ENCODE assay signal across 13 cellular contexts in the genomic region with DNA sequence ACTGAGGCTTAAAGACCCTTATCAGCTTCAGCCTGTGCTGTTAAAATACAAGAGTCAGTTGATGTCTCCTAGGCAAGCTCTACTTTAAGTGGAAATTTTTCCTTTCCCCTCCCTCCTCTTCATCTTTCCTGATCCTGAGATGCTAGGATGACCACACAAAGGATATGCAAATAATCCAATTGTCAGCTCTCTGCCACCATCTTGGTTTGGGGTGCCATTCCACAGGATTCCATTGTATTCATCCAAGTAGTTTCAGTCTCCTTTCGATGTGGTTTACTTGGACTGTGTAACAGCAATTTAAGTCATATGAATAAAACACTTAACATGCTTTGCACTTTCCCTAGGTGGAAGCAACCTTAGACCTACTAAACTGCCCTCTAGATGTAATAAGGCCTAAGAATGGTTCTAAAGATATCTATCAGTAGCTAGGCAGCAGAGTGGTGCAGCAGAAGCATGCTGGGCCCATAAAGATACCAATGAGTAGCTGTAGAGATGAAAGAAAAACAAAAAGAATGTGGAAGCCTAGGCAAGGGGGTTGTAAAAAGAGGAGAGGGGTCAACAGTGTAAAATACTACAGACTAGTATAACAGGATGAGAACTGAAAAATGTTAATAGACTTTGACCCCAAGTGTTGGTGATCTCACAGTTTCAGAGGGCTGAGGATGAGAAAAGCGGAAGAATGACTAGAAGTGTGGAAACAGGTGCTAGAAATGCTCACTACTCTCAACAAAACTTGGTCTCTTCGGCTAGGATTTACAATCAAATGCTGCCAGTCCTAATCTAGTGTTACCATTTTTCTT. TPM values are rescaled to one million over a fixed set of nuclear protein-coding genes. Genes with fewer than 3 reads are reported as not detected.
DNase-seq lines count a peak whose midpoint lies in the region; ATAC-seq, FAIRE-seq and TF ChIP-seq lines count a peak whose summit lies in the region.
"Had no signal": no experiment of that assay in that cellular context is flagged by ENCODE, and none has a peak within 500 bp of the region (broad histone marks: within the 10 kb centered on the region; RNA-seq: fewer than 3 reads in every experiment).

No MANE protein-coding gene starts in this region.

- ATAC-seq in HepG2 (no peak), right lobe of liver (no peak), HG02759 (IDR thresholded peaks at IDR 0.05; ENCODE audit: unreplicated experiment) (peak; percentile 36)
- ATAC-seq: PC-3 had no signal

- TF ChIP-seq POLR2A in HepG2 (IDR thresholded peaks at IDR 0.05; ENCODE audit: insufficient read depth in 1 of 2, low read depth in 2 of 2, low read length in 2 of 2), result no peak
- TF ChIP-seq POLR2A in right lobe of liver (IDR thresholded peaks at IDR 0.05), result no peak

- H3K4me3 Mint-ChIP-seq in progenitor cell of endocrine pancreas (ENCODE audit: low read depth) (no peak overlapping the region), neural progenitor cell (no peak overlapping the region)

- DNase-seq in HepG2 (ENCODE audit: low spot score), result no peak
- DNase-seq in right lobe of liver, result no peak
- DNase-seq in progenitor cell of endocrine pancreas (ENCODE audit: low spot score, unreplicated experiment), result no peak
- DNase-seq in activated CD4-positive, alpha-beta T cell treated with anti-CD3 and anti-CD28 coated beads for 1 hour, result no peak
- no peak for DNase-seq in T1000 (lab: John Stamatoyannopoulos, UW)
- no peak for DNase-seq in neural progenitor cell (ENCODE audit: low spot score)
- DNase-seq: activated T-cell treated with anti-CD3 and anti-CD28 coated beads, Interleukin-2, amount 50 U/mL, for 48 hours; PC-3; stimulated activated CD4-positive, alpha-beta T cell treated with anti-CD3 and anti-CD28 coated beads, Interleukin-2, amount 100 ng/mL, for 24 hours had no signal

- H3F3A ChIP-seq in neural progenitor cell (ENCODE audit: low read depth), result peaks cover 18% of the 10 kb centered on the region

- H3K4me1 ChIP-seq in HepG2 (ENCODE audit: insufficient read depth, low read length), result peaks cover 29% of the 10 kb centered on the region
- H3K4me1 ChIP-seq in right lobe of liver, result peaks cover 0 to 5% (median 0%) of the 10 kb centered on the region in 4 donors
- H3K4me1 ChIP-seq in KMS-11 (ENCODE audit: low read depth, poor library complexity, severe bottlenecking), result peaks cover 16% of the 10 kb centered on the region
- H3K4me1 ChIP-seq in neural progenitor cell, result peaks cover 7% of the 10 kb centered on the region

- WGBS in HepG2 (ENCODE audit: low lambda C conversion rate), result 47% methylated on average over 3 of the region's 3 CpGs
- 92% methylated on average over 3 of the region's 3 CpGs for WGBS in right lobe of liver (ENCODE audit: insufficient coverage, low coverage, low lambda C conversion rate, missing lambda C conversion rate)

- TF ChIP-seq EP300 in HepG2 (IDR thresholded peaks at IDR 0.05; ENCODE audit: low read depth in 2 of 2, low read length in 2 of 2) (no peak), HepG2 (CRISPR knock-in tag; IDR thresholded peaks at IDR 0.05; ENCODE audit: borderline replicate concordance) (no peak)

- peaks cover 2% of the 10 kb centered on the region for H3K79me2 ChIP-seq in HepG2 (ENCODE audit: insufficient read depth, low read length)
- no peaks in the 10 kb centered on the region for H3K79me2 ChIP-seq in KMS-11 (ENCODE audit: insufficient read depth, low read depth)
- H3K79me2 ChIP-seq in neural progenitor cell (ENCODE audit: low read depth), result no peaks in the 10 kb centered on the region

- peaks cover 9% of the 10 kb centered on the region for H3K27me3 Mint-ChIP-seq in progenitor cell of endocrine pancreas
- H3K27me3 Mint-ChIP-seq in neural progenitor cell (ENCODE audit: insufficient read depth, low read depth), result peaks cover 2% of the 10 kb centered on the region

- no peaks in the 10 kb centered on the region for H3K9me3 ChIP-seq in HepG2 (ENCODE audit: low read length)
- H3K9me3 ChIP-seq in right lobe of liver, result no peaks in the 10 kb centered on the region
- no peaks in the 10 kb centered on the region for H3K9me3 ChIP-seq in neural progenitor cell (ENCODE audit: low read depth)

- H3K9ac ChIP-seq in HepG2 (ENCODE audit: insufficient read depth, low read depth, low read length) (no peak overlapping the region), KMS-11 (no peak overlapping the region), neural progenitor cell (no peak overlapping the region)

- no peaks in the 10 kb centered on the region for H4K20me1 ChIP-seq in HepG2 (ENCODE audit: insufficient read depth, low read length)
- H4K20me1 ChIP-seq in KMS-11 (ENCODE audit: insufficient read depth), result no peaks in the 10 kb centered on the region
- no peaks in the 10 kb centered on the region for H4K20me1 ChIP-seq in neural progenitor cell (ENCODE audit: low read depth)

- no peaks in the 10 kb centered on the region for H3K36me3 ChIP-seq in HepG2 (replicated peaks in 1 of 2; ENCODE audit: control insufficient read depth in 1 of 2, insufficient read depth in 2 of 2, low read length in 2 of 2)
- H3K36me3 ChIP-seq in right lobe of liver, result no peaks in the 10 kb centered on the region
- no peaks in the 10 kb centered on the region for H3K36me3 ChIP-seq in KMS-11 (ENCODE audit: insufficient read depth)
- no peaks in the 10 kb centered on the region for H3K36me3 ChIP-seq in neural progenitor cell
- H3K36me3 ChIP-seq: cardiac muscle cell had no signal

- CTCF ChIA-PET in HepG2 (lab: Yijun Ruan, JAX; ENCODE audit: low intra/inter-chr PET ratio, low total read pairs), result no interaction called here

- H3K9me3 Mint-ChIP-seq in progenitor cell of endocrine pancreas (ENCODE audit: low read depth) (no peaks in the 10 kb centered on the region), neural progenitor cell (no peaks in the 10 kb centered on the region)

- FAIRE-seq in HepG2 (lab: Jason Lieb, UNC), result no peak
- FAIRE-seq: TTC549 had no signal

- intact Hi-C loops in HepG2 (cut with micrococcal nuclease; ENCODE audit: unreplicated experiment), result no loop called here
- intact Hi-C loops in right lobe of liver (cut with DNase I), result no loop called here

- no peak for TF ChIP-seq RAD21 in HepG2 (CRISPR knock-in tag; IDR thresholded peaks at IDR 0.05)

- no peak overlapping the region for H3K4me2 ChIP-seq in HepG2 (ENCODE audit: low read depth, low read length)
- H3K4me2 ChIP-seq in KMS-11, result peak overlapping the region; percentile 3; the same call in 1 of the 2 replicates
- no peak overlapping the region for H3K4me2 ChIP-seq in neural progenitor cell

- H3K4me3 ChIP-seq in HepG2 (replicated peaks in 1 of 3; ENCODE audit: insufficient read depth in 1 of 3, low read depth in 2 of 3, low read length in 3 of 3), result no peak overlapping the region
- H3K4me3 ChIP-seq in right lobe of liver, result no peak overlapping the region
- no peak overlapping the region for H3K4me3 ChIP-seq in KMS-11 (IDR thresholded peaks at IDR 0.05; ENCODE audit: insufficient read depth, low read depth, low read length)
- H3K4me3 ChIP-seq in neural progenitor cell, result no peak overlapping the region
- H3K4me3 ChIP-seq: cardiac muscle cell had no signal

- H3K27me3 ChIP-seq in HepG2 (ENCODE audit: control insufficient read depth in 1 of 2, insufficient read depth in 2 of 2, low read length in 2 of 2), result no peaks in the 10 kb centered on the region
- H3K27me3 ChIP-seq in right lobe of liver, result no peaks in the 10 kb centered on the region
- H3K27me3 ChIP-seq in KMS-11 (ENCODE audit: insufficient read depth, low read depth), result no peaks in the 10 kb centered on the region
- peaks cover 15% of the 10 kb centered on the region for H3K27me3 ChIP-seq in neural progenitor cell
- H3K27me3 ChIP-seq: cardiac muscle cell had no signal

- H3K4me1 Mint-ChIP-seq in progenitor cell of endocrine pancreas (ENCODE audit: low read depth) (peaks cover 18% of the 10 kb centered on the region), neural progenitor cell (peaks cover 13% of the 10 kb centered on the region)

- H2AFZ ChIP-seq in HepG2 (ENCODE audit: low read length) (no peak overlapping the region), KMS-11 (ENCODE audit: low read depth) (no peak overlapping the region), neural progenitor cell (replicated peaks) (no peak overlapping the region)

- POLR2A ChIA-PET in HepG2 (lab: Yijun Ruan, JAX), result interaction anchor here (1.7 kb wide), 1 partner anchor 31 kb away, joined by 5 read pairs; a partner anchor contains a TSS

- BruUV-seq in HepG2 (replicated peaks; lab: Mats Ljungman, UMichigan), result no TSS peak

- in situ Hi-C loops in HepG2 (cut with HindIII; ENCODE audit: extremely low pct_ligation_motif_present, low pct_unique_long_range_greater_than_20kb), result no loop called here

- H3K27ac ChIP-seq in HepG2 (ENCODE audit: extremely low read length, insufficient read depth, low read length) (no peak overlapping the region), right lobe of liver (no peak overlapping the region), KMS-11 (no peak overlapping the region), neural progenitor cell (no peak overlapping the region)
- H3K27ac ChIP-seq: cardiac muscle cell had no signal

- no peak for TF ChIP-seq CTCF in HepG2 (CRISPR knock-in tag; IDR thresholded peaks at IDR 0.05)
- no peak for TF ChIP-seq CTCF in right lobe of liver (IDR thresholded peaks at IDR 0.05)
- no peak for TF ChIP-seq CTCF in KMS-11 (conservative IDR thresholded peaks at IDR 0.05; ENCODE audit: low read depth, low read length)
- no peak for TF ChIP-seq CTCF in progenitor cell of endocrine pancreas (IDR thresholded peaks at IDR 0.05; ENCODE audit: unreplicated experiment)
- TF ChIP-seq CTCF in neural progenitor cell (IDR thresholded peaks at IDR 0.05), result no peak

- H3K27ac Mint-ChIP-seq in progenitor cell of endocrine pancreas (no peak overlapping the region), neural progenitor cell (no peak overlapping the region)

- H3K36me3 Mint-ChIP-seq in progenitor cell of endocrine pancreas (ENCODE audit: insufficient read depth) (no peaks in the 10 kb centered on the region), neural progenitor cell (no peaks in the 10 kb centered on the region)

RNA-seq across cellular contexts. Expression of a gene that starts 2.4 kb away (rescaled TPM):
- total RNA-seq in HepG2 (2016; rRNA removed; fragmentation: Illumina TruSeq; extraction: Trizol) (2.7 and 4.0 TPM in 2 replicates), right lobe of liver (1 to 10 TPM; 1.7 to 8.2 (median 3.8) TPM), progenitor cell of endocrine pancreas (12.0 and 12.4 TPM in 2 replicates), neural progenitor cell (ENCODE audit: low replicate concordance) (2.2 and 4.8 TPM in 2 replicates)
- total RNA-seq in HepG2 (2016; cell fraction: cytosol; rRNA removed; fragmentation: Illumina TruSeq; extraction: Trizol; ENCODE audit: low read depth), result 1.5 and 1.7 TPM in 2 replicates
- total RNA-seq in HepG2 (2016; cell fraction: insoluble cytoplasmic fraction; rRNA removed; fragmentation: Illumina TruSeq; extraction: Trizol), result 4.4 and 4.8 TPM in 2 replicates
- 1.8 and 2.5 TPM in 2 replicates for total RNA-seq in HepG2 (2016; cell fraction: membrane; rRNA removed; fragmentation: Illumina TruSeq; extraction: Trizol)
- 13.6 and 14.1 TPM in 2 replicates for total RNA-seq in HepG2 (2016; cell fraction: nucleus; rRNA removed; fragmentation: Illumina TruSeq; extraction: Trizol)
- 2.2 and 2.4 TPM in 2 replicates for polyA plus RNA-seq in HepG2 (2011; rRNA removed)
- polyA plus RNA-seq in HepG2 (2011; cell fraction: cytosol; rRNA removed), result 0.28 and 0.42 TPM in 2 replicates
- polyA plus RNA-seq in HepG2 (2011; cell fraction: nucleus; rRNA removed), result 5.1 and 7.1 TPM in 2 replicates
- 1.8 and 3.6 TPM in 2 replicates for polyA plus RNA-seq in HepG2 (2012)
- 0.17 and 0.71 TPM in 2 replicates for polyA plus RNA-seq in HepG2 (2016; cell fraction: cytosol; fragmentation: Illumina TruSeq; extraction: Trizol; ENCODE audit: low read depth)
- 3.3 and 3.6 TPM in 2 replicates for polyA plus RNA-seq in HepG2 (2016; cell fraction: insoluble cytoplasmic fraction; fragmentation: Illumina TruSeq; extraction: Trizol; ENCODE audit: low read depth)
- polyA plus RNA-seq in HepG2 (2016; cell fraction: membrane; fragmentation: Illumina TruSeq; extraction: Trizol; ENCODE audit: low read depth), result 0.65 and 1.7 TPM in 2 replicates
- polyA plus RNA-seq in HepG2 (2016; cell fraction: nucleus; fragmentation: Illumina TruSeq; extraction: Trizol; ENCODE audit: insufficient read depth, low read depth), result 10.5 and 13.0 TPM in 2 replicates
- polyA minus RNA-seq in HepG2 (2011; rRNA and poly(A)+ RNA removed; ENCODE audit: low replicate concordance), result 0.61 and 3.5 TPM in 2 replicates
- 0.97 and 0.99 TPM in 2 replicates for polyA minus RNA-seq in HepG2 (2011; cell fraction: cytosol; rRNA and poly(A)+ RNA removed)
- 25.0 and 26.5 TPM in 2 replicates for polyA minus RNA-seq in HepG2 (2011; cell fraction: nucleus; rRNA and poly(A)+ RNA removed)

RNA-seq across cellular contexts. Expression of a gene that starts 31.0 kb away (rescaled TPM):
- 3.5 and 4.3 TPM in 2 replicates for total RNA-seq in HepG2 (2016; rRNA removed; fragmentation: Illumina TruSeq; extraction: Trizol)
- total RNA-seq in HepG2 (2016; cell fraction: cytosol; rRNA removed; fragmentation: Illumina TruSeq; extraction: Trizol; ENCODE audit: low read depth), result 0.61 and 0.62 TPM in 2 replicates
- 2.5 and 4.6 TPM in 2 replicates for total RNA-seq in HepG2 (2016; cell fraction: insoluble cytoplasmic fraction; rRNA removed; fragmentation: Illumina TruSeq; extraction: Trizol)
- total RNA-seq in HepG2 (2016; cell fraction: membrane; rRNA removed; fragmentation: Illumina TruSeq; extraction: Trizol), result 1.3 and 1.4 TPM in 2 replicates
- total RNA-seq in HepG2 (2016; cell fraction: nucleus; rRNA removed; fragmentation: Illumina TruSeq; extraction: Trizol), result 7.7 and 8.2 TPM in 2 replicates
- 4.4 and 4.5 TPM in 2 replicates for polyA plus RNA-seq in HepG2 (2011; rRNA removed)
- polyA plus RNA-seq in HepG2 (2011; cell fraction: cytosol; rRNA removed), result 1.2 and 2.6 TPM in 2 replicates
- polyA plus RNA-seq in HepG2 (2011; cell fraction: nucleus; rRNA removed), result 3.6 and 6.6 TPM in 2 replicates
- polyA plus RNA-seq in HepG2 (2012), result 3.1 and 8.3 TPM in 2 replicates
- polyA plus RNA-seq in HepG2 (2016; cell fraction: cytosol; fragmentation: Illumina TruSeq; extraction: Trizol; ENCODE audit: low read depth), result 0.43 and 0.48 TPM in 2 replicates
- 1.3 and 1.6 TPM in 2 replicates for polyA plus RNA-seq in HepG2 (2016; cell fraction: insoluble cytoplasmic fraction; fragmentation: Illumina TruSeq; extraction: Trizol; ENCODE audit: low read depth)
- polyA plus RNA-seq in HepG2 (2016; cell fraction: membrane; fragmentation: Illumina TruSeq; extraction: Trizol; ENCODE audit: low read depth), result 0.32 and 0.36 TPM in 2 replicates
- 6.7 TPM in 2 replicates for polyA plus RNA-seq in HepG2 (2016; cell fraction: nucleus; fragmentation: Illumina TruSeq; extraction: Trizol; ENCODE audit: insufficient read depth, low read depth)
- 3.0 TPM in 1 of 2 replicates, not detected in the other for polyA minus RNA-seq in HepG2 (2011; rRNA and poly(A)+ RNA removed; ENCODE audit: low replicate concordance)
- polyA minus RNA-seq in HepG2 (2011; cell fraction: cytosol; rRNA and poly(A)+ RNA removed), result 4.0 and 6.4 TPM in 2 replicates
- polyA minus RNA-seq in HepG2 (2011; cell fraction: nucleus; rRNA and poly(A)+ RNA removed), result 13.1 and 20.3 TPM in 2 replicates
- 1 to 10 TPM; 1.5 to 9.8 (median 5.3) TPM for total RNA-seq in right lobe of liver
- 4.9 and 5.3 TPM in 2 replicates for total RNA-seq in progenitor cell of endocrine pancreas
- total RNA-seq in neural progenitor cell (ENCODE audit: low replicate concordance), result 3.0 and 3.6 TPM in 2 replicates
